Comparison of ENCODE assay signal across 18 cellular contexts in genomic region chr3:167930453-167930852, GRCh38.
DNase-seq lines count a peak whose midpoint lies in the region; ATAC-seq, FAIRE-seq and TF ChIP-seq lines count a peak whose summit lies in the region.
"Had no signal": no experiment of that assay in that cellular context is flagged by ENCODE, and none has a peak within 500 bp of the region (broad histone marks: within the 10 kb centered on the region; RNA-seq: fewer than 3 reads in every experiment).

No MANE protein-coding gene starts in this region.

- H3K36me3 ChIP-seq in GM12878 (ENCODE audit: control insufficient read depth in 2 of 2, insufficient read depth in 2 of 2, low read length in 1 of 2): no peaks in the 10 kb centered on the region
- H3K36me3 ChIP-seq: MG63 had no signal

- no peaks in the 10 kb centered on the region for H3K27me3 Mint-ChIP-seq in activated CD4-positive, alpha-beta T cell treated with anti-CD3 and anti-CD28 coated beads for 36 hours

- RAD21 ChIA-PET in GM12878 (lab: Charles Lee; ENCODE audit: unreplicated experiment): no interaction called here

- H3K79me2 ChIP-seq in GM12878 (ENCODE audit: control insufficient read depth, insufficient read depth, low read length): no peaks in the 10 kb centered on the region

- DNase-seq in GM12878 (ENCODE audit: low read depth, low spot score) (no peak), hepatic stellate cell (ENCODE audit: low spot score) (no peak)
- no peak for DNase-seq in activated CD4-positive, alpha-beta T cell treated with anti-CD3 and anti-CD28 coated beads for 36 hours
- no peak for DNase-seq in activated naive CD4-positive, alpha-beta T cell treated with anti-CD3 and anti-CD28 coated beads, Interleukin-2, amount 50 U/mL, for 72 hours (ENCODE audit: low spot score in 2 of 2)
- DNase-seq: ACHN, AML-193, MG63, NCI-H1092, NCI-H2081 treated with DMSO at 0.1 percent for 48 hours, NCI-H226, NCI-H526 treated with DMSO at 0.1 percent for 48 hours, OCI-M1, T-helper 17 cell had no signal

- no peaks in the 10 kb centered on the region for H3K4me1 ChIP-seq in GM12878 (ENCODE audit: control insufficient read depth, insufficient read depth, low read length)

- no peak for FAIRE-seq in GM12878 (lab: Jason Lieb, UNC)

- H4K20me1 ChIP-seq in GM12878 (ENCODE audit: control insufficient read depth, insufficient read depth): no peaks in the 10 kb centered on the region

- H3K4me1 Mint-ChIP-seq in activated CD4-positive, alpha-beta T cell treated with anti-CD3 and anti-CD28 coated beads for 36 hours: no peaks in the 10 kb centered on the region
- H3K4me1 Mint-ChIP-seq: CD14-positive monocyte, T-helper 17 cell had no signal

- ATAC-seq in GM18868 (IDR thresholded peaks at IDR 0.05; ENCODE audit: unreplicated experiment): peak; percentile 65
- ATAC-seq in GM21360 (IDR thresholded peaks at IDR 0.05; ENCODE audit: unreplicated experiment): peak; percentile 66
- ATAC-seq in HG03432 (IDR thresholded peaks at IDR 0.05; ENCODE audit: unreplicated experiment): peak; percentile 44
- ATAC-seq in GM12878: peak; percentile 60
- no peak for ATAC-seq in activated CD4-positive, alpha-beta T cell treated with anti-CD3 and anti-CD28 coated beads for 36 hours
- ATAC-seq in activated naive CD4-positive, alpha-beta T cell treated with anti-CD3 and anti-CD28 coated beads, Interleukin-2, amount 50 U/mL, for 72 hours: no peak
- ATAC-seq: HCT116, T-helper 17 cell had no signal

- no peak overlapping the region for H3K27ac ChIP-seq in GM12878 (ENCODE audit: control insufficient read depth, insufficient read depth)

- no peak for TF ChIP-seq RAD21 in GM12878 (IDR thresholded peaks at IDR 0.05; ENCODE audit: insufficient read depth, low read depth, low read length)

- no peak for TF ChIP-seq POLR2A in GM12878 (IDR thresholded peaks at IDR 0.05; ENCODE audit: low read depth, low read length)

- no peak overlapping the region for H2AFZ ChIP-seq in GM12878 (ENCODE audit: control insufficient read depth, low read depth, low read length)

- H3K27ac Mint-ChIP-seq in activated CD4-positive, alpha-beta T cell treated with anti-CD3 and anti-CD28 coated beads for 36 hours: no peak overlapping the region
- H3K27ac Mint-ChIP-seq in activated naive CD4-positive, alpha-beta T cell treated with anti-CD3 and anti-CD28 coated beads, Interleukin-2, amount 50 U/mL, for 72 hours: no peak overlapping the region
- H3K27ac Mint-ChIP-seq: CD14-positive monocyte, T-helper 17 cell had no signal

- H3K27me3 ChIP-seq in GM12878 (replicated peaks in 1 of 2; ENCODE audit: control insufficient read depth in 2 of 2, insufficient read depth in 2 of 2, low read length in 1 of 2): no peaks in the 10 kb centered on the region; a peak in 1 of 4 replicates
- H3K27me3 ChIP-seq: MG63 had no signal

- in situ Hi-C loops in GM12878 (cut with MboI): no loop called here

- no peaks in the 10 kb centered on the region for H3K36me3 Mint-ChIP-seq in activated CD4-positive, alpha-beta T cell treated with anti-CD3 and anti-CD28 coated beads for 36 hours (ENCODE audit: low read depth)
- H3K36me3 Mint-ChIP-seq in activated naive CD4-positive, alpha-beta T cell treated with anti-CD3 and anti-CD28 coated beads, Interleukin-2, amount 50 U/mL, for 72 hours: no peaks in the 10 kb centered on the region
- H3K36me3 Mint-ChIP-seq: CD14-positive monocyte had no signal

- H3K9me3 ChIP-seq in GM12878 (replicated peaks; ENCODE audit: control insufficient read depth, insufficient read depth, low read length): no peaks in the 10 kb centered on the region
- H3K9me3 ChIP-seq: MG63 had no signal

- 4% methylated on average over 1 of the region's 1 CpG for WGBS in GM12878 (ENCODE audit: insufficient coverage, insufficient replicate concordance, low lambda C conversion rate, missing lambda C conversion rate)

- POLR2A ChIA-PET in GM12878 (lab: Charles Lee): no interaction called here
- POLR2A ChIA-PET in activated CD4-positive, alpha-beta T cell treated with anti-CD3 and anti-CD28 coated beads for 36 hours (lab: Charles Lee): no interaction called here

- H3K9me3 Mint-ChIP-seq in activated CD4-positive, alpha-beta T cell treated with anti-CD3 and anti-CD28 coated beads for 36 hours (ENCODE audit: low read depth): no peaks in the 10 kb centered on the region
- H3K9me3 Mint-ChIP-seq in activated naive CD4-positive, alpha-beta T cell treated with anti-CD3 and anti-CD28 coated beads, Interleukin-2, amount 50 U/mL, for 72 hours: peaks cover 0 to 3% of the 10 kb centered on the region in 2 donors
- H3K9me3 Mint-ChIP-seq: CD14-positive monocyte had no signal

- no peak overlapping the region for H3K4me2 ChIP-seq in GM12878 (ENCODE audit: control insufficient read depth, insufficient read depth)

- no TSS peak for BruUV-seq in GM12878 (replicated peaks; lab: Mats Ljungman, UMichigan)

- H3K9ac ChIP-seq in GM12878 (ENCODE audit: control insufficient read depth, insufficient read depth, low read length): no peak overlapping the region

- intact Hi-C loops in GM12878 (cut with micrococcal nuclease; ENCODE audit: unreplicated experiment): no loop called here
- intact Hi-C loops in activated CD4-positive, alpha-beta T cell treated with anti-CD3 and anti-CD28 coated beads for 36 hours (cut with DNase I, micrococcal nuclease): no loop called here

- no peak for TF ChIP-seq CTCF in GM12878 (IDR thresholded peaks at IDR 0.05 in 2 of 3, conservative IDR thresholded peaks at IDR 0.05 in 1 of 3; ENCODE audit: control insufficient read depth in 2 of 3, extremely low read depth in 1 of 3, insufficient read depth in 1 of 3, low read depth in 3 of 3, low read length in 3 of 3)

- no peak overlapping the region for H3K4me3 ChIP-seq in GM12878
- H3K4me3 ChIP-seq: MG63 had no signal

- CTCF ChIA-PET in GM12878 (lab: Yijun Ruan, JAX): interaction anchor here (1.0 to 1.5 kb wide), 2 partner anchors 10 to 235 kb away, joined by 3 to 7 read pairs; no protein-coding TSS in a partner anchor
- CTCF ChIA-PET in activated CD4-positive, alpha-beta T cell treated with anti-CD3 and anti-CD28 coated beads for 36 hours (lab: Charles Lee): interaction anchor here (0.9 to 1.1 kb wide), 2 partner anchors 9 to 110 kb away, joined by 3 read pairs; no protein-coding TSS in a partner anchor

- SMC1A ChIA-PET in GM12878 (lab: Charles Lee; ENCODE audit: uncharacterized antibody, unreplicated experiment): no interaction called here

- no peak overlapping the region for H3K4me3 Mint-ChIP-seq in activated CD4-positive, alpha-beta T cell treated with anti-CD3 and anti-CD28 coated beads for 36 hours
- H3K4me3 Mint-ChIP-seq: CD14-positive monocyte, T-helper 17 cell had no signal

- TF ChIP-seq EP300 in GM12878 (IDR thresholded peaks at IDR 0.05; ENCODE audit: borderline replicate concordance in 1 of 2, control insufficient read depth in 1 of 2, low read depth in 2 of 2, low read length in 2 of 2): no peak

TF ChIP-seq in GM12878, 131 proteins besides CTCF, POLR2A, EP300 and RAD21:
- TF ChIP-seq MAX (IDR thresholded peaks at IDR 0.05; ENCODE audit: low read depth, low read length): no peak
- no peak for TF ChIP-seq CUX1 (IDR thresholded peaks at IDR 0.05; ENCODE audit: insufficient replicate concordance, low read depth, low read length)
- no peak for TF ChIP-seq MTA3 (IDR thresholded peaks at IDR 0.05; ENCODE audit: borderline replicate concordance, low read length)

Comparison
In these comparisons a context has a peak if more than half of its experiments do, and no peak if none do; other contexts are left out.
1. ATAC-seq: peak in GM18868 (single experiment), GM21360 (single experiment), HG03432 (single experiment) and GM12878 (single experiment); none in activated CD4-positive, alpha-beta T cell treated with anti-CD3 and anti-CD28 coated beads for 36 hours (single experiment) and activated naive CD4-positive, alpha-beta T cell treated with anti-CD3 and anti-CD28 coated beads, Interleukin-2, amount 50 U/mL, for 72 hours (0 of 2).